18 cellular contexts compared by ENCODE assay signal in the genomic region with DNA sequence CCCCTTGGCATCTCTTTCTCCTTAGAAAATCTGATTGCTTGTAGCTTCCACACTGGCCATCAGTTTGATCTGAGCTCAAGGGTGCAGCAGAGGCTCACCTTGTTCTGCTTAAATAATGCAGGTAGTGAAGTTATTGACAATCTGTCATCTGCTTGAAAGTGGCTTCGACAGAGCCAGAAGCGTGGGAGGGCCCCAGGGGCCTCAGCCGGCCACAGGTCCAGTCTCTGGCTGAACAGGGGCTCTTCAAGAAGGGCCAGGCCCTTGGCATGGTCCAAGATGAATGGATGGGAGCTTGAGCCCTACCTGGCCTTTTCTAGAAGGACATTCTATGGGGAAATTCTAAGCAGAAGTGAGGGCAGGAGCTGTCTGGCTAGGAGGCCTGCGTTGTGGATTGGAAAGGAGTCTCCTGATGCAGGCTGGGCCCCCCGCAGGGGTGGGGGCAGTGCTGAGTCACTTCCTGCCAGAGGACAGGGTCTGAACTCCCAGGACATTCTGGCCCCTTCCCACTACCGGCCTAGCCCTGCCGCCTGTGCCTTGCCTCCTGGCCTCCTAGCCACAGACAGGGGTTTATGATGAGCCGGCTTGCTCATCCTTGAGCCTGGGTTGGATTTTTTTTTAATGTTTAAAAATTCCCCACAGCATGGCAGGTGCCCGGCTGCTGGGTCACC.
A peak's percentile ranks its signal among the peaks of the same experiment; 100 is the strongest.
DNase-seq lines count a peak whose midpoint lies in the region; FAIRE-seq and TF ChIP-seq lines count a peak whose summit lies in the region.
"Had no signal": no experiment of that assay in that cellular context is flagged by ENCODE, and none has a peak within 500 bp of the region (broad histone marks: within the 10 kb centered on the region; RNA-seq: fewer than 3 reads in every experiment).

No MANE protein-coding gene starts in this region.

- peaks cover 0 to 45% (median 0%) of the 10 kb centered on the region in 7 donors for H3K27me3 ChIP-seq in spleen (replicated peaks in 1 of 7)
- H3K27me3 ChIP-seq: right atrium auricular region, thyroid gland had no signal

- H3K27ac ChIP-seq in spleen, result no peak overlapping the region
- H3K27ac ChIP-seq: right atrium auricular region, RWPE1, thyroid gland had no signal

- H3K36me3 ChIP-seq in spleen, result no peaks in the 10 kb centered on the region
- H3K36me3 ChIP-seq: right atrium auricular region, thyroid gland had no signal

- no peak for TF ChIP-seq CTCF in spleen (IDR thresholded peaks at IDR 0.05 in 8 of 11, conservative IDR thresholded peaks at IDR 0.05 in 3 of 11)

- no peak for TF ChIP-seq POLR2A in spleen (IDR thresholded peaks at IDR 0.05)

- peak in 2 of 3 experiments; percentile 45 to 65 for DNase-seq in NCI-H1417 (lab: John Stamatoyannopoulos, UW)
- no peak for DNase-seq in NCI-H1417 treated with DMSO at 0.1 percent for 48 hours (lab: John Stamatoyannopoulos, UW)
- peak; percentile 13 to 62 for DNase-seq in SHP77 (lab: John Stamatoyannopoulos, UW)
- DNase-seq in kidney tubule cell (ENCODE audit: low spot score), result peak; percentile 12
- peak; percentile 36 for DNase-seq in spleen
- DNase-seq in GM19239 (ENCODE audit: insufficient read length, low spot score), result no peak
- no peak for DNase-seq in GM03348 (ENCODE audit: low spot score)
- DNase-seq in effector CD4-positive, alpha-beta T cell, result no peak
- DNase-seq: 8988T; activated CD4-positive, alpha-beta T cell treated with anti-CD3 and anti-CD28 coated beads for 4 hours; CD4-positive, CD25-positive, alpha-beta regulatory T cell; left cardiac atrium; NCI-H1694 treated with DMSO at 0.1 percent for 48 hours; stimulated activated CD4-positive, alpha-beta T cell treated with anti-CD3 and anti-CD28 coated beads, Interleukin-4, amount 100 ng/mL, for 1 hour; thyroid gland had no signal

- intact Hi-C loops in spleen (cut with DNase I; ENCODE audit: low total_unique reads), result no loop called here

- H3K4me3 ChIP-seq in spleen, result no peak overlapping the region
- H3K4me3 ChIP-seq: right atrium auricular region, thyroid gland had no signal

- 47 to 51% (median 50%) methylated on average over 9 of the region's 9 CpGs for WGBS in spleen, 5 donors

- H3K4me1 ChIP-seq in spleen, result no peaks in the 10 kb centered on the region
- H3K4me1 ChIP-seq: thyroid gland had no signal

- H3K9me3 ChIP-seq in spleen, result peaks cover 0 to 4% (median 0%) of the 10 kb centered on the region in 8 donors
- H3K9me3 ChIP-seq: right atrium auricular region, thyroid gland had no signal

- no peak for FAIRE-seq in GM19239 (lab: Jason Lieb, UNC)
- FAIRE-seq: G401.6 had no signal

Comparison
In these comparisons a context has a peak if more than half of its experiments do, and no peak if none do; other contexts are left out.
1. DNase-seq: peak in NCI-H1417 (2 of 3), SHP77 (2 of 2), kidney tubule cell (single experiment) and spleen (single experiment); none in NCI-H1417 treated with DMSO at 0.1 percent for 48 hours (single experiment), GM19239 (single experiment), GM03348 (single experiment) and effector CD4-positive, alpha-beta T cell (single experiment).